ENCODE assay signal across 18 cellular contexts in genomic region chr2:9644021-9644420, GRCh38.
"Had no signal": no experiment of that assay in that cellular context is flagged by ENCODE, and none has a peak within 500 bp of the region (broad histone marks: within the 10 kb centered on the region; RNA-seq: fewer than 3 reads in every experiment).

No MANE protein-coding gene starts in this region.

- H3K27ac Mint-ChIP-seq: activated naive CD8-positive, alpha-beta T cell treated with anti-CD3 and anti-CD28 coated beads, Interleukin-2, amount 50 U/mL, for 24 hours; endodermal cell; WTC11 had no signal

- ATAC-seq: activated naive CD8-positive, alpha-beta T cell treated with anti-CD3 and anti-CD28 coated beads, Interleukin-2, amount 50 U/mL, for 24 hours; natural killer cell treated with Interleukin-12 subunit alpha and Interleukin-12 subunit beta and Interleukin-15 and Interleukin-18, amount 100 ng/mL, for 72 hours; right cardiac atrium had no signal

- DNase-seq: activated CD4-positive, alpha-beta T cell treated with anti-CD3 and anti-CD28 coated beads, Interleukin-2, amount 50 U/mL, for 4 hours; activated gamma-delta T cell; activated naive CD4-positive, alpha-beta T cell treated with anti-CD3 and anti-CD28 coated beads, Interleukin-2, amount 50 U/mL, for 16 hours; activated naive CD8-positive, alpha-beta T cell treated with anti-CD3 and anti-CD28 coated beads, Interleukin-2, amount 50 U/mL, for 24 hours; activated T-cell treated with anti-CD3 and anti-CD28 coated beads for 4 hours; cerebellar nuclear complex; endodermal cell; immature natural killer cell; left ventricle myocardium inferior; pancreas; right cardiac atrium; stimulated activated CD4-positive, alpha-beta T cell treated with anti-CD3 and anti-CD28 coated beads, Interleukin-1b, Interleukin-23, amount 100 ng/mL, for 48 hours; T-helper 1 cell; transverse colon had no signal

- H3K27me3 ChIP-seq: pancreas, transverse colon, vagina had no signal

- H3K36me3 Mint-ChIP-seq: immature natural killer cell; natural killer cell treated with Interleukin-12 subunit alpha and Interleukin-12 subunit beta and Interleukin-15 and Interleukin-18, amount 100 ng/mL, for 72 hours; WTC11 had no signal

- H3K9me3 ChIP-seq: left ventricle myocardium inferior, pancreas, transverse colon, vagina had no signal

- H3K4me3 ChIP-seq: coronary artery, left ventricle myocardium inferior, pancreas, transverse colon, vagina had no signal

- H3K4me3 Mint-ChIP-seq: activated naive CD8-positive, alpha-beta T cell treated with anti-CD3 and anti-CD28 coated beads, Interleukin-2, amount 50 U/mL, for 24 hours; endodermal cell; immature natural killer cell; WTC11 had no signal

- H3K36me3 ChIP-seq: left ventricle myocardium inferior, pancreas, transverse colon, vagina had no signal

- H3K9me3 Mint-ChIP-seq: activated naive CD8-positive, alpha-beta T cell treated with anti-CD3 and anti-CD28 coated beads, Interleukin-2, amount 50 U/mL, for 24 hours; endodermal cell; immature natural killer cell; natural killer cell treated with Interleukin-12 subunit alpha and Interleukin-12 subunit beta and Interleukin-15 and Interleukin-18, amount 100 ng/mL, for 72 hours; WTC11 had no signal

- H3K27ac ChIP-seq: coronary artery, left ventricle myocardium inferior, transverse colon, vagina had no signal
